ENCODE assay signal across 10 cellular contexts in genomic region chr7:45663167-45663921, GRCh38.
DNase-seq lines count a peak whose midpoint lies in the region; ATAC-seq, FAIRE-seq and TF ChIP-seq lines count a peak whose summit lies in the region.
"Had no signal": no experiment of that assay in that cellular context is flagged by ENCODE, and none has a peak within 500 bp of the region (broad histone marks: within the 10 kb centered on the region; RNA-seq: fewer than 3 reads in every experiment).

No MANE protein-coding gene starts in this region.

- no peak overlapping the region for H3K4me2 ChIP-seq in mesendoderm (ENCODE audit: low read length)

- ATAC-seq in HG02938 (IDR thresholded peaks at IDR 0.05; ENCODE audit: unreplicated experiment) (no peak), GM21825 (IDR thresholded peaks at IDR 0.05; ENCODE audit: unreplicated experiment) (no peak)

- no peak overlapping the region for H3K27ac ChIP-seq in mesendoderm (ENCODE audit: low read depth, low read length)
- H3K27ac ChIP-seq: thoracic aorta had no signal

- TF ChIP-seq CTCF in GM10248 (IDR thresholded peaks at IDR 0.05; ENCODE audit: control extremely low read depth, extremely low read depth, low read depth, missing control alignments) (peak; percentile 71), choroid plexus epithelial cell (conservative IDR thresholded peaks at IDR 0.05; ENCODE audit: low read depth, low read length) (peak; percentile 78)

- H2BK15ac ChIP-seq in mesendoderm (replicated peaks; ENCODE audit: low read depth) = no peak overlapping the region

- CTCF ChIA-PET in GM10248 (lab: Yijun Ruan, JAX) = interaction anchor here (0.6 to 4.2 kb wide), 22 partner anchors 8 to 227 kb away, joined by 3 to 34 read pairs (median 6); no protein-coding TSS in a partner anchor

- H2BK5ac ChIP-seq in mesendoderm (ENCODE audit: low read length) = no peak overlapping the region

- no peaks in the 10 kb centered on the region for H3K9me3 ChIP-seq in MG63
- H3K9me3 ChIP-seq: thoracic aorta had no signal

- no peak overlapping the region for H3K23ac ChIP-seq in mesendoderm (ENCODE audit: low read length)

- H4K8ac ChIP-seq in mesendoderm (ENCODE audit: low read depth, low read length) = no peak overlapping the region

- H3K27me3 ChIP-seq in MG63 (no peaks in the 10 kb centered on the region), mesendoderm (ENCODE audit: insufficient read depth, low read length, poor library complexity) (no peaks in the 10 kb centered on the region)

- POLR2A ChIA-PET in GM10248 (lab: Yijun Ruan, JAX) = no interaction called here

- H3K4me3 ChIP-seq in MG63 (no peak overlapping the region), choroid plexus epithelial cell (ENCODE audit: low read depth, low read length) (no peak overlapping the region), mesendoderm (ENCODE audit: low read length) (no peak overlapping the region)
- H3K4me3 ChIP-seq: thoracic aorta had no signal

- H2BK120ac ChIP-seq in mesendoderm (ENCODE audit: low read depth, low read length) = no peak overlapping the region

- H3K56ac ChIP-seq in mesendoderm (ENCODE audit: low read length) = no peak overlapping the region

- no peak overlapping the region for H3K4ac ChIP-seq in mesendoderm (ENCODE audit: low read depth, low read length)

- no peaks in the 10 kb centered on the region for H3K4me1 ChIP-seq in mesendoderm (ENCODE audit: control insufficient read depth, low read depth, low read length)

- H4K5ac ChIP-seq in mesendoderm (ENCODE audit: low read length) = no peak overlapping the region

- no peaks in the 10 kb centered on the region for H3K79me1 ChIP-seq in mesendoderm (ENCODE audit: low read length)

- H2AK5ac ChIP-seq in mesendoderm (ENCODE audit: low read length) = no peak overlapping the region

- no peak overlapping the region for H3K18ac ChIP-seq in mesendoderm (ENCODE audit: low read length)

- no peak for FAIRE-seq in RCC 7860 (lab: Jason Lieb, UNC)
- FAIRE-seq: islet of Langerhans had no signal

- no peaks in the 10 kb centered on the region for H3K79me2 ChIP-seq in mesendoderm (ENCODE audit: control insufficient read depth, insufficient read depth, low read length)

- no CpG with 5 or more reads among the region's 20 CpGs for WGBS in mesendoderm (ENCODE audit: extremely low coverage, insufficient coverage, low lambda C conversion rate)

- DNase-seq in GM10248 (ENCODE audit: extremely low spot score) (peak; percentile 52), MG63 (peak; percentile 7), choroid plexus epithelial cell (ENCODE audit: low read depth) (peak; percentile 24), mesendoderm (peak; percentile 45), RCC 7860 (ENCODE audit: low spot score) (no peak), NCI-H2081 treated with DMSO at 0.1 percent for 48 hours (lab: John Stamatoyannopoulos, UW) (no peak)

- H3K9ac ChIP-seq in mesendoderm (ENCODE audit: low read length) = no peak overlapping the region

- H3K36me3 ChIP-seq in MG63 = no peaks in the 10 kb centered on the region
- H3K36me3 ChIP-seq in mesendoderm (ENCODE audit: control insufficient read depth, insufficient read depth, low read length) = no peaks in the 10 kb centered on the region
- H3K36me3 ChIP-seq: thoracic aorta had no signal

Comparison
In these comparisons a context has a peak if more than half of its experiments do, and no peak if none do; other contexts are left out.
1. DNase-seq: peak in GM10248 (single experiment), MG63 (single experiment), choroid plexus epithelial cell (single experiment) and mesendoderm (single experiment); none in RCC 7860 (single experiment) and NCI-H2081 treated with DMSO at 0.1 percent for 48 hours (single experiment).